21 cellular contexts compared by ENCODE assay signal in the genomic region with DNA sequence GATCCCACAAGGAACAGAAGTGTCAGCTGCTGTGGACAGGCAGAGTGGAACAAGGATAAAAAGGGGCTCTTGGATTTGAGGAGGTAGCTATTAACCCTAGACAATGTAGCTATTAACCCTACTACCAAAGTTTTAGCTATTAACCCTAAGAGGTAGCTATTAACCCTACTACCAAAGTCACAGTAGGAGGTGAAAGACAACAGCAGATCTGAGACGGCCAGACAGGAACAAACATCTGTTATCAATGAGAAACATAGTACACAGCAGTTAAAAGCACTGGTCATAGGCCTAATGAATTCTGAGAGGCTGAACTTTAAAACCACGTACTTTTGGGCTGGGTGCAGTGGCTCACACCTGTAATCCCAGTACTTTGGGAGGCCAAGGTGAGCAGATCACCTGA.
"Had no signal": no experiment of that assay in that cellular context is flagged by ENCODE, and none has a peak within 500 bp of the region (broad histone marks: within the 10 kb centered on the region; RNA-seq: fewer than 3 reads in every experiment).

No MANE protein-coding gene starts in this region.

- H3K4me1 Mint-ChIP-seq: mesothelial cell of epicardium had no signal

- H3K9me3 Mint-ChIP-seq: activated B cell treated with CpG ODN at 0.5 μM for 24 hours; activated CD8-positive, alpha-beta T cell treated with anti-CD3 and anti-CD28 coated beads for 36 hours; activated naive CD4-positive, alpha-beta T cell treated with anti-CD3 and anti-CD28 coated beads, Interleukin-2, amount 50 U/mL, for 24 hours; activated naive CD8-positive, alpha-beta T cell treated with anti-CD3 and anti-CD28 coated beads, Interleukin-2, amount 50 U/mL, for 24 hours; activated T-cell treated with anti-CD3 and anti-CD28 coated beads, Interleukin-2, amount 50 U/mL, for 4 hours; activated T-helper 17 cell treated with anti-CD3 and anti-CD28 coated beads, Interleukin-2, amount 50 U/mL, for 72 hours; mesothelial cell of epicardium; naive B cell; stimulated activated naive B cell treated with anti-CD40 and anti-IgM and Interleukin-4, amounts not matched to agents 10 μg/mL and 1 μg/mL and 100 μg/mL, for 72 hours had no signal

- H3K27ac Mint-ChIP-seq: activated B cell treated with CpG ODN at 0.5 μM for 24 hours; activated CD8-positive, alpha-beta T cell treated with anti-CD3 and anti-CD28 coated beads for 36 hours; activated naive CD4-positive, alpha-beta T cell treated with anti-CD3 and anti-CD28 coated beads, Interleukin-2, amount 50 U/mL, for 24 hours; activated naive CD8-positive, alpha-beta T cell treated with anti-CD3 and anti-CD28 coated beads, Interleukin-2, amount 50 U/mL, for 24 hours; activated T-helper 17 cell treated with anti-CD3 and anti-CD28 coated beads, Interleukin-2, amount 50 U/mL, for 72 hours; mesothelial cell of epicardium; stimulated activated naive B cell treated with anti-CD40 and anti-IgM and Interleukin-4, amounts not matched to agents 10 μg/mL and 1 μg/mL and 100 μg/mL, for 72 hours had no signal

- H3K4me3 Mint-ChIP-seq: activated B cell treated with CpG ODN at 0.5 μM for 24 hours; activated CD8-positive, alpha-beta T cell treated with anti-CD3 and anti-CD28 coated beads for 36 hours; activated naive CD4-positive, alpha-beta T cell treated with anti-CD3 and anti-CD28 coated beads, Interleukin-2, amount 50 U/mL, for 24 hours; activated naive CD8-positive, alpha-beta T cell treated with anti-CD3 and anti-CD28 coated beads, Interleukin-2, amount 50 U/mL, for 24 hours; activated T-cell treated with anti-CD3 and anti-CD28 coated beads, Interleukin-2, amount 50 U/mL, for 4 hours; activated T-helper 17 cell treated with anti-CD3 and anti-CD28 coated beads, Interleukin-2, amount 50 U/mL, for 72 hours; mesothelial cell of epicardium; naive B cell; stimulated activated naive B cell treated with anti-CD40 and anti-IgM and Interleukin-4, amounts not matched to agents 10 μg/mL and 1 μg/mL and 100 μg/mL, for 72 hours had no signal

- DNase-seq: activated B cell treated with CpG ODN at 0.5 μM for 24 hours; activated CD4-positive, alpha-beta T cell treated with anti-CD3 and anti-CD28 coated beads, Interleukin-2, amount 50 U/mL, for 1 hour; activated CD8-positive, alpha-beta T cell treated with anti-CD3 and anti-CD28 coated beads for 36 hours; activated naive CD8-positive, alpha-beta T cell treated with anti-CD3 and anti-CD28 coated beads, Interleukin-2, amount 50 U/mL, for 24 hours; activated T-cell treated with anti-CD3 and anti-CD28 coated beads, Interleukin-2, amount 50 U/mL, for 4 hours; dorsolateral prefrontal cortex; effector memory CD4-positive, alpha-beta T cell; islet precursor cell; mammary epithelial cell; naive B cell; nucleus accumbens; stimulated activated CD4-positive, alpha-beta T cell treated with anti-CD3 and anti-CD28 coated beads, Interleukin-15, amount 100 ng/mL, for 24 hours; stimulated activated CD4-positive, alpha-beta T cell treated with anti-CD3 and anti-CD28 coated beads, Interleukin-2, amount 100 ng/mL, for 24 hours; stimulated activated naive B cell treated with anti-CD40 and anti-IgM and Interleukin-4, amounts not matched to agents 10 μg/mL and 1 μg/mL and 100 μg/mL, for 72 hours; stomach; thyroid gland; upper lobe of left lung had no signal

- H3K27me3 Mint-ChIP-seq: activated B cell treated with CpG ODN at 0.5 μM for 24 hours; activated CD8-positive, alpha-beta T cell treated with anti-CD3 and anti-CD28 coated beads for 36 hours; activated naive CD4-positive, alpha-beta T cell treated with anti-CD3 and anti-CD28 coated beads, Interleukin-2, amount 50 U/mL, for 24 hours; activated naive CD8-positive, alpha-beta T cell treated with anti-CD3 and anti-CD28 coated beads, Interleukin-2, amount 50 U/mL, for 24 hours; activated T-helper 17 cell treated with anti-CD3 and anti-CD28 coated beads, Interleukin-2, amount 50 U/mL, for 72 hours; naive B cell; stimulated activated naive B cell treated with anti-CD40 and anti-IgM and Interleukin-4, amounts not matched to agents 10 μg/mL and 1 μg/mL and 100 μg/mL, for 72 hours had no signal

- ATAC-seq: activated CD8-positive, alpha-beta T cell treated with anti-CD3 and anti-CD28 coated beads for 36 hours; activated naive CD8-positive, alpha-beta T cell treated with anti-CD3 and anti-CD28 coated beads, Interleukin-2, amount 50 U/mL, for 24 hours; activated T-cell treated with anti-CD3 and anti-CD28 coated beads, Interleukin-2, amount 50 U/mL, for 4 hours; activated T-helper 17 cell treated with anti-CD3 and anti-CD28 coated beads, Interleukin-2, amount 50 U/mL, for 72 hours; gastroesophageal sphincter; stimulated activated naive B cell treated with anti-CD40 and anti-IgM and Interleukin-4, amounts not matched to agents 10 μg/mL and 1 μg/mL and 100 μg/mL, for 72 hours had no signal
